In the genomic region with DNA sequence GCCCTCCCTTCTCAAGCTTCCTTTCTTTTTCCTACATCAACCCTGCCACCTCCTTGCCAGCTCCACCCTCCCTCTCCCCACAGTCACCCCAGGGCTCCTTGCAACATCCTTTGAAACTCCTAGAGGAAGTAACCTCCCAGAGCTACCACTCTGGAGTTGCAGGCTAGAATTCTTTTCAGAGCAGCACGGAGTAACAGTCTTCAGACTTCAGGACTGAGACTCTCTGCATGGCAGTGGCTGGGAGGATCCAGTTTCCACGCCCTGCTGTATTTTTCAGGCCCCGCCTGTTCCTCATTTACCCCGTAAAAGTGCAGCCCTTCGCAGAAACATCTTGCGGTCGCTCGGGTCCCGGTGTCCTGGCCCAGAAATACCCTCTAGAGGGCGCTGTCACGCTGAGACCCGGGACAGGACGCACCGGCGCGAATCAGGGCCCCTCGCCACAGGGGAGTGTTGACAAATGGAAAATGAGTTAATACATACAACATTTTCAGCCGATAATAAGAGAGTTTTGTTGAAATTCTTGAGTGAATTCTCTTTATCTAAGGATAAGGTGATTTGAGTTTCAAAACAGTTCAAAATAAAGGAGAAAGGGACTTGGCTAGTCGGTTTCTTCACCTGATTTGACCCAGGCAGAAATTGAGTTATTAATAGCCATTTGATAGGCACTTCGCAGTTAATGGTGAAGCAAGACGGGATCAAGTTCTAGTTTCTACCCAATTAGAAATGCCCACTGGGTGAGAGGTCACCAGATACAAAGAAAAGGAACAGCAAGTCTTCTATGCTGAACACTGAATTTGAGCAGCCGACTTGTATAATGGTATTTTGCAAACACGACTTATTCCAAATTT, we compare ENCODE assay signal across 8 cellular contexts. TPM values are rescaled to one million over a fixed set of nuclear protein-coding genes. Genes with fewer than 3 reads are reported as not detected.
DNase-seq lines count a peak whose midpoint lies in the region; ATAC-seq and TF ChIP-seq lines count a peak whose summit lies in the region.

No MANE protein-coding gene starts in this region.

- H4K20me1 ChIP-seq in fibroblast of lung (ENCODE audit: control insufficient read depth, extremely low read depth, insufficient read depth, low read length) = no peaks in the 10 kb centered on the region
- no peaks in the 10 kb centered on the region for H4K20me1 ChIP-seq in neural cell (ENCODE audit: insufficient read depth)

- H2AFZ ChIP-seq in fibroblast of lung (ENCODE audit: low read length) = peak overlapping the region; percentile 49
- H2AFZ ChIP-seq in neural cell (ENCODE audit: low read depth, low read length) = no peak overlapping the region

- H3K79me2 ChIP-seq in fibroblast of lung (ENCODE audit: control insufficient read depth, insufficient read depth, low read length) (no peaks in the 10 kb centered on the region), neural cell (replicated peaks; ENCODE audit: insufficient read depth, low read length) (no peaks in the 10 kb centered on the region)

- H3K4me3 ChIP-seq in fibroblast of lung (replicated peaks in 1 of 4; ENCODE audit: control extremely low read depth in 1 of 4, insufficient read depth in 1 of 4, low read depth in 3 of 4, low read length in 4 of 4) = peak overlapping the region in 2 of 4 experiments; percentile 11 to 42
- no peak overlapping the region for H3K4me3 ChIP-seq in neural cell (ENCODE audit: low read length)

- intact Hi-C loops in activated T-helper 1 cell treated with anti-CD3 and anti-CD28 coated beads, Interleukin-12 subunit alpha, Interleukin-12 subunit beta, Interleukin-2, Interleukin-4 antibody, amounts not matched to agents 30 ng/mL and 10 ng/mL and 1 ng/mL, durations not matched to agents 14 hours and 24 hours and 36 hours (cut with micrococcal nuclease) = loop anchor here (1.0 to 5.0 kb wide), 3 partner anchors 58 to 1319 kb away; partner anchors contain the start of gene LPIN1

- peaks cover 26% of the 10 kb centered on the region for H3K27me3 Mint-ChIP-seq in activated T-helper 1 cell treated with anti-CD3 and anti-CD28 coated beads, Interleukin-12 subunit alpha, Interleukin-12 subunit beta, Interleukin-2, Interleukin-4 antibody, amounts not matched to agents 30 ng/mL and 10 ng/mL and 1 ng/mL, durations not matched to agents 14 hours and 24 hours and 36 hours (ENCODE audit: insufficient read depth)

- H3K4me1 ChIP-seq in fibroblast of lung (ENCODE audit: control insufficient read depth, extremely low read depth, insufficient read depth, low read length) = peaks cover 3% of the 10 kb centered on the region

- H3K9me3 Mint-ChIP-seq in activated T-helper 1 cell treated with anti-CD3 and anti-CD28 coated beads, Interleukin-12 subunit alpha, Interleukin-12 subunit beta, Interleukin-2, Interleukin-4 antibody, amounts not matched to agents 30 ng/mL and 10 ng/mL and 1 ng/mL, durations not matched to agents 14 hours and 24 hours and 36 hours = no peaks in the 10 kb centered on the region

- H3K9ac ChIP-seq in fibroblast of lung (ENCODE audit: insufficient read depth, low read length) (no peak overlapping the region), neural cell (ENCODE audit: low read length) (no peak overlapping the region)

- no peaks in the 10 kb centered on the region for H3K36me3 ChIP-seq in fibroblast of lung (ENCODE audit: control insufficient read depth, insufficient read depth, low read length)
- H3K36me3 ChIP-seq in neural cell (ENCODE audit: insufficient read depth, low read length) = no peaks in the 10 kb centered on the region

- H3K27me3 ChIP-seq in fibroblast of lung (ENCODE audit: control insufficient read depth, insufficient read depth, low read length) = no peaks in the 10 kb centered on the region
- no peaks in the 10 kb centered on the region for H3K27me3 ChIP-seq in neural cell (ENCODE audit: insufficient read depth, low read depth, low read length)

- peaks cover 10% of the 10 kb centered on the region for H3K4me1 Mint-ChIP-seq in activated T-helper 1 cell treated with anti-CD3 and anti-CD28 coated beads, Interleukin-12 subunit alpha, Interleukin-12 subunit beta, Interleukin-2, Interleukin-4 antibody, amounts not matched to agents 30 ng/mL and 10 ng/mL and 1 ng/mL, durations not matched to agents 14 hours and 24 hours and 36 hours (ENCODE audit: low read depth)

- no peaks in the 10 kb centered on the region for H3K9me2 ChIP-seq in neural cell (ENCODE audit: insufficient read depth, low read length)

- no peak overlapping the region for H3K27ac Mint-ChIP-seq in activated T-helper 1 cell treated with anti-CD3 and anti-CD28 coated beads, Interleukin-12 subunit alpha, Interleukin-12 subunit beta, Interleukin-2, Interleukin-4 antibody, amounts not matched to agents 30 ng/mL and 10 ng/mL and 1 ng/mL, durations not matched to agents 14 hours and 24 hours and 36 hours

- TF ChIP-seq RAD21 in neural cell (conservative IDR thresholded peaks at IDR 0.05) = no peak

- ATAC-seq in GM19455 (IDR thresholded peaks at IDR 0.05; ENCODE audit: unreplicated experiment) = peak; percentile 59
- ATAC-seq in stimulated activated naive CD8-positive, alpha-beta T cell treated with anti-CD3 and anti-CD28 coated beads, Interleukin-15, Interleukin-2, amounts not matched to agents 100 U/mL and 50 U/mL, for 24 hours = peak; percentile 96

- DNase-seq in CD1c-positive myeloid dendritic cell (ENCODE audit: extremely low spot score) (peak; percentile 91), HS-27A (ENCODE audit: low read depth) (peak; percentile 76), RPMI7951 (ENCODE audit: low read depth) (peak; percentile 85), fibroblast of lung (ENCODE audit: low read depth in 2 of 2) (peak; percentile 70 to 81)
- DNase-seq in activated T-helper 1 cell treated with anti-CD3 and anti-CD28 coated beads, Interleukin-12 subunit alpha, Interleukin-12 subunit beta, Interleukin-2, Interleukin-4 antibody, amounts not matched to agents 30 ng/mL and 10 ng/mL and 1 ng/mL, durations not matched to agents 14 hours and 24 hours and 36 hours (ENCODE audit: low spot score) = peak; percentile 78
- peak; percentile 92 for DNase-seq in stimulated activated naive CD8-positive, alpha-beta T cell treated with anti-CD3 and anti-CD28 coated beads, Interleukin-15, Interleukin-2, amounts not matched to agents 100 U/mL and 50 U/mL, for 24 hours

- H3K9me3 ChIP-seq in fibroblast of lung (ENCODE audit: control insufficient read depth, insufficient read depth, low read depth, low read length) (no peaks in the 10 kb centered on the region), neural cell (ENCODE audit: low read length) (no peaks in the 10 kb centered on the region)

- peak overlapping the region; percentile 37 for H3K4me3 Mint-ChIP-seq in activated T-helper 1 cell treated with anti-CD3 and anti-CD28 coated beads, Interleukin-12 subunit alpha, Interleukin-12 subunit beta, Interleukin-2, Interleukin-4 antibody, amounts not matched to agents 30 ng/mL and 10 ng/mL and 1 ng/mL, durations not matched to agents 14 hours and 24 hours and 36 hours

- TF ChIP-seq CTCF in fibroblast of lung (conservative IDR thresholded peaks at IDR 0.05 in 1 of 2, IDR thresholded peaks at IDR 0.05 in 1 of 2; ENCODE audit: low read depth in 1 of 2, low read length in 2 of 2) (peak; percentile 73 to 77), neural cell (IDR thresholded peaks at IDR 0.05; ENCODE audit: poor library complexity, severe bottlenecking) (peak; percentile 55)

- no peak for TF ChIP-seq EP300 in neural cell (conservative IDR thresholded peaks at IDR 0.05; ENCODE audit: poor library complexity, severe bottlenecking)

- no peaks in the 10 kb centered on the region for H3F3A ChIP-seq in neural cell (ENCODE audit: insufficient read depth, low read length, poor library complexity, severe bottlenecking)

- no peaks in the 10 kb centered on the region for H3K36me3 Mint-ChIP-seq in activated T-helper 1 cell treated with anti-CD3 and anti-CD28 coated beads, Interleukin-12 subunit alpha, Interleukin-12 subunit beta, Interleukin-2, Interleukin-4 antibody, amounts not matched to agents 30 ng/mL and 10 ng/mL and 1 ng/mL, durations not matched to agents 14 hours and 24 hours and 36 hours (ENCODE audit: low read depth)

- H3K4me2 ChIP-seq in fibroblast of lung (ENCODE audit: extremely low read depth, insufficient read depth, low read length) = peak overlapping the region; percentile 70
- H3K4me2 ChIP-seq in neural cell (ENCODE audit: low read length) = no peak overlapping the region

- H3K27ac ChIP-seq in fibroblast of lung (ENCODE audit: insufficient read depth, low read length) (no peak overlapping the region), neural cell (ENCODE audit: low read length) (no peak overlapping the region)

TF ChIP-seq in neural cell, 6 proteins besides CTCF, POLR2A, EP300 and RAD21 (continues in another document):
- TF ChIP-seq MXI1 (conservative IDR thresholded peaks at IDR 0.05; ENCODE audit: poor library complexity, severe bottlenecking) = no peak

RNA-seq across cellular contexts. Expression of gene NTSR2, which starts 18.5 kb away (rescaled TPM):
- 0.36 TPM in 1 of 2 replicates, not detected in the other for total RNA-seq in RPMI7951 (2014; rRNA removed; shearing (Covaris generic))
- not detected in 2 replicates for total RNA-seq in activated T-helper 1 cell treated with anti-CD3 and anti-CD28 coated beads, Interleukin-12 subunit alpha, Interleukin-12 subunit beta, Interleukin-2, Interleukin-4 antibody, amounts not matched to agents 30 ng/mL and 10 ng/mL and 1 ng/mL, durations not matched to agents 14 hours and 24 hours and 36 hours
- total RNA-seq in fibroblast of lung = under 0.01 TPM in 1 of 2 replicates, not detected in the other
- polyA plus RNA-seq in fibroblast of lung (not detected in 2 replicates), neural cell (not detected in 2 replicates)
- not detected in 2 replicates for polyA plus RNA-seq in fibroblast of lung (2012)
- polyA minus RNA-seq in fibroblast of lung (ENCODE audit: low replicate concordance) (not detected in 2 replicates), neural cell (not detected in 2 replicates)

RNA-seq across cellular contexts. Expression of gene LPIN1, which starts 58.0 kb away (rescaled TPM):
- 22.6 and 25.0 TPM in 2 replicates for total RNA-seq in RPMI7951 (2014; rRNA removed; shearing (Covaris generic))
- 46.0 and 49.5 TPM in 2 replicates for total RNA-seq in activated T-helper 1 cell treated with anti-CD3 and anti-CD28 coated beads, Interleukin-12 subunit alpha, Interleukin-12 subunit beta, Interleukin-2, Interleukin-4 antibody, amounts not matched to agents 30 ng/mL and 10 ng/mL and 1 ng/mL, durations not matched to agents 14 hours and 24 hours and 36 hours
- total RNA-seq in fibroblast of lung = 149 and 205 TPM in 2 replicates
- polyA plus RNA-seq in fibroblast of lung (87.8 and 97.4 TPM in 2 replicates), neural cell (44.3 and 47.5 TPM in 2 replicates)
- 48.3 and 50.4 TPM in 2 replicates for polyA plus RNA-seq in fibroblast of lung (2012)
- polyA minus RNA-seq in fibroblast of lung (ENCODE audit: low replicate concordance) (35.1 and 63.6 TPM in 2 replicates), neural cell (61.8 and 64.4 TPM in 2 replicates)
